13 cellular contexts compared by ENCODE assay signal in the genomic region with DNA sequence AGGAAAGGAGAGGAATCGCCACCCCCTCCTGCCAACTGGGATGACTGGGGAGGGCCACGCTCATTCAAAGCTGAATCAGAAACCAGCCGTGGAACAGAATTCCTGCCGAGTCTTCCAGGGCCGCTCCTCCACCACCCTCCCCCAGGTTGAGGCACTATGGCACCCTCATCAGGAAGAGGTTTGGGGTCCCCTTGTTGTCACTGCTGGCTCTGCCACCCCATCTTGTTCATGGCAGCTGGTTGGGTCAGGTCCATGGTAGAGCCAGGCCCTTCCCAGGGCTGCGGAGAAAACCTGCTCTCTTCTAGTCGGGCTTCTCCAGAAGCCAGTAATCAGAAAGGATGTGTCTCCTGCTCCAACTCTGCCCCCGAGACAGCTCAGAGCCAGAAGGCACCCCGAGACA. TPM values are rescaled to one million over a fixed set of nuclear protein-coding genes. Genes with fewer than 3 reads are reported as not detected.
"Had no signal": no experiment of that assay in that cellular context is flagged by ENCODE, and none has a peak within 500 bp of the region (broad histone marks: within the 10 kb centered on the region; RNA-seq: fewer than 3 reads in every experiment).

No MANE protein-coding gene starts in this region.

- H3K9me3 ChIP-seq: heart left ventricle, neutrophil, right atrium auricular region had no signal

- H3K27ac ChIP-seq: heart left ventricle, neutrophil, right atrium auricular region had no signal

- H3K4me2 ChIP-seq: smooth muscle cell had no signal

- ATAC-seq: esophagus mucosa, heart left ventricle had no signal

- H3K27ac Mint-ChIP-seq: nephron, type B pancreatic cell had no signal

- H3K4me3 ChIP-seq: heart left ventricle, right atrium auricular region, smooth muscle cell had no signal

- H3K4me3 Mint-ChIP-seq: nephron, type B pancreatic cell had no signal

- H3K36me3 Mint-ChIP-seq: type B pancreatic cell had no signal

- H3K36me3 ChIP-seq: neutrophil, right atrium auricular region had no signal

- DNase-seq: effector memory CD4-positive, alpha-beta T cell; heart left ventricle; hippocampal formation; mesendoderm; stimulated activated CD4-positive, alpha-beta T cell treated with anti-CD3 and anti-CD28 coated beads, Interleukin-2, amount 100 ng/mL, for 48 hours; stimulated activated naive CD4-positive, alpha-beta T cell treated with Interleukin-2 at 50 U/mL for 16 hours had no signal

- H3K27me3 ChIP-seq: heart left ventricle, neutrophil, right atrium auricular region had no signal

- H3K27me3 Mint-ChIP-seq: type B pancreatic cell had no signal

RNA-seq across cellular contexts. Expression of gene KCNJ12, which starts 41.8 kb away (rescaled TPM):
- total RNA-seq: esophagus mucosa, lung microvascular endothelial cell had no signal
